Comparison of ENCODE assay signal across 1 cellular context in the genomic region with DNA sequence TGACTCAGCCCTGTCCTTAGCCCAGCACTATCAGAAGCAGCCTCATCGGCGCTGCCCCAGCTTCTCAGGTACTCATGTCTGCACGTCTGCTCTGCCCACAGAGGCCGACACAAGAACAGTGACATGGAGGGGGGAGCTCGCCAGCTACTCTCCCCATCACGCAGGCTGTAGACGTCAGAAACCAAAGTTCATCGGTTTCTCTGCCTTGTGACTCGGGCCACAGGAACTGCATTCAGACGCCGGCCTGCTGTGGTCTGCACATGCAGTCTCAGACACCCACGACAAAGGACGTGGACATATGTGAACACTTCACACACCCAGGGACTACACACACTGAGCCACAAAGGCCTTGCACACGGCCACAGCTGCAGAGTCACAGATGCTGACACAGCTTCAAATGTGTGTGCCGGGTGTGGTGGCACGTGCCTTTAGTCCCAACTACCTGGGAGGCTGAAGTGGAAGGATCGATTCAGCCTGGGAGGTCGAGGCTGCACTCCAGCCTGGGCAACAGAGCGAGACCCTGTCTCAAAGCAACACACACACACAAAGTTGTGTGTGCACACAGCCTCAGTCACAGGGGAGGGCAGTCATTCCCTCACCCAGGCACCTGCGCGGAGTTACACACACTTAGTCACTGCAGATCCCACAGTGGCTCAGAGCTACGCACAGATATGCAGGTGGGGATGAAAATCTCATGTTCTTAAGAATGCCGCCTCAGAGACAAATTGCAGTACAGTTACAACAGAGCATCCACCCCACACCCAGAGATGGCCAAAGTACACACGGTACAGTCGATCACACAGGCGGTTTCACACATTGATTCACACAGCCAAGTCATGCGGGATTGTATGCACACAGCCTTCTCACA.
TF ChIP-seq lines count a peak whose summit lies in the region.

No MANE protein-coding gene starts in this region.

TF ChIP-seq in HepG2, 621 proteins besides CTCF, POLR2A, EP300 and RAD21 (continued from another document and continues in another):
- TF ChIP-seq ZNF761 (CRISPR knock-in tag; conservative IDR thresholded peaks at IDR 0.05): peak; percentile 89
- TF ChIP-seq, protein P1, sequence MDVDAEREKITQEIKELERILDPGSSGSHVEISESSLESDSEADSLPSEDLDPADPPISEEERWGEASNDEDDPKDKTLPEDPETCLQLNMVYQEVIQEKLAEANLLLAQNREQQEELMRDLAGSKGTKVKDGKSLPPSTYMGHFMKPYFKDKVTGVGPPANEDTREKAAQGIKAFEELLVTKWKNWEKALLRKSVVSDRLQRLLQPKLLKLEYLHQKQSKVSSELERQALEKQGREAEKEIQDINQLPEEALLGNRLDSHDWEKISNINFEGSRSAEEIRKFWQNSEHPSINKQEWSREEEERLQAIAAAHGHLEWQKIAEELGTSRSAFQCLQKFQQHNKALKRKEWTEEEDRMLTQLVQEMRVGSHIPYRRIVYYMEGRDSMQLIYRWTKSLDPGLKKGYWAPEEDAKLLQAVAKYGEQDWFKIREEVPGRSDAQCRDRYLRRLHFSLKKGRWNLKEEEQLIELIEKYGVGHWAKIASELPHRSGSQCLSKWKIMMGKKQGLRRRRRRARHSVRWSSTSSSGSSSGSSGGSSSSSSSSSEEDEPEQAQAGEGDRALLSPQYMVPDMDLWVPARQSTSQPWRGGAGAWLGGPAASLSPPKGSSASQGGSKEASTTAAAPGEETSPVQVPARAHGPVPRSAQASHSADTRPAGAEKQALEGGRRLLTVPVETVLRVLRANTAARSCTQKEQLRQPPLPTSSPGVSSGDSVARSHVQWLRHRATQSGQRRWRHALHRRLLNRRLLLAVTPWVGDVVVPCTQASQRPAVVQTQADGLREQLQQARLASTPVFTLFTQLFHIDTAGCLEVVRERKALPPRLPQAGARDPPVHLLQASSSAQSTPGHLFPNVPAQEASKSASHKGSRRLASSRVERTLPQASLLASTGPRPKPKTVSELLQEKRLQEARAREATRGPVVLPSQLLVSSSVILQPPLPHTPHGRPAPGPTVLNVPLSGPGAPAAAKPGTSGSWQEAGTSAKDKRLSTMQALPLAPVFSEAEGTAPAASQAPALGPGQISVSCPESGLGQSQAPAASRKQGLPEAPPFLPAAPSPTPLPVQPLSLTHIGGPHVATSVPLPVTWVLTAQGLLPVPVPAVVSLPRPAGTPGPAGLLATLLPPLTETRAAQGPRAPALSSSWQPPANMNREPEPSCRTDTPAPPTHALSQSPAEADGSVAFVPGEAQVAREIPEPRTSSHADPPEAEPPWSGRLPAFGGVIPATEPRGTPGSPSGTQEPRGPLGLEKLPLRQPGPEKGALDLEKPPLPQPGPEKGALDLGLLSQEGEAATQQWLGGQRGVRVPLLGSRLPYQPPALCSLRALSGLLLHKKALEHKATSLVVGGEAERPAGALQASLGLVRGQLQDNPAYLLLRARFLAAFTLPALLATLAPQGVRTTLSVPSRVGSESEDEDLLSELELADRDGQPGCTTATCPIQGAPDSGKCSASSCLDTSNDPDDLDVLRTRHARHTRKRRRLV (CRISPR knock-in tag; IDR thresholded peaks at IDR 0.05): peak; percentile 79; the same call in 1 of the 2 replicates
- no peak for TF ChIP-seq THYN1 (CRISPR knock-in tag; IDR thresholded peaks at IDR 0.05; ENCODE audit: borderline replicate concordance, low read depth)
- TF ChIP-seq, protein P2, sequence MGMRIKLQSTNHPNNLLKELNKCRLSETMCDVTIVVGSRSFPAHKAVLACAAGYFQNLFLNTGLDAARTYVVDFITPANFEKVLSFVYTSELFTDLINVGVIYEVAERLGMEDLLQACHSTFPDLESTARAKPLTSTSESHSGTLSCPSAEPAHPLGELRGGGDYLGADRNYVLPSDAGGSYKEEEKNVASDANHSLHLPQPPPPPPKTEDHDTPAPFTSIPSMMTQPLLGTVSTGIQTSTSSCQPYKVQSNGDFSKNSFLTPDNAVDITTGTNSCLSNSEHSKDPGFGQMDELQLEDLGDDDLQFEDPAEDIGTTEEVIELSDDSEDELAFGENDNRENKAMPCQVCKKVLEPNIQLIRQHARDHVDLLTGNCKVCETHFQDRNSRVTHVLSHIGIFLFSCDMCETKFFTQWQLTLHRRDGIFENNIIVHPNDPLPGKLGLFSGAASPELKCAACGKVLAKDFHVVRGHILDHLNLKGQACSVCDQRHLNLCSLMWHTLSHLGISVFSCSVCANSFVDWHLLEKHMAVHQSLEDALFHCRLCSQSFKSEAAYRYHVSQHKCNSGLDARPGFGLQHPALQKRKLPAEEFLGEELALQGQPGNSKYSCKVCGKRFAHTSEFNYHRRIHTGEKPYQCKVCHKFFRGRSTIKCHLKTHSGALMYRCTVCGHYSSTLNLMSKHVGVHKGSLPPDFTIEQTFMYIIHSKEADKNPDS (CRISPR knock-in tag; IDR thresholded peaks at IDR 0.05): peak; percentile 39; the same call in 1 of the 2 replicates
- TF ChIP-seq ZNF547 (CRISPR knock-in tag; IDR thresholded peaks at IDR 0.05): peak; percentile 59; the same call in 1 of the 2 replicates
- no peak for TF ChIP-seq TOE1 (CRISPR knock-in tag; IDR thresholded peaks at IDR 0.05)
- TF ChIP-seq, protein P3, sequence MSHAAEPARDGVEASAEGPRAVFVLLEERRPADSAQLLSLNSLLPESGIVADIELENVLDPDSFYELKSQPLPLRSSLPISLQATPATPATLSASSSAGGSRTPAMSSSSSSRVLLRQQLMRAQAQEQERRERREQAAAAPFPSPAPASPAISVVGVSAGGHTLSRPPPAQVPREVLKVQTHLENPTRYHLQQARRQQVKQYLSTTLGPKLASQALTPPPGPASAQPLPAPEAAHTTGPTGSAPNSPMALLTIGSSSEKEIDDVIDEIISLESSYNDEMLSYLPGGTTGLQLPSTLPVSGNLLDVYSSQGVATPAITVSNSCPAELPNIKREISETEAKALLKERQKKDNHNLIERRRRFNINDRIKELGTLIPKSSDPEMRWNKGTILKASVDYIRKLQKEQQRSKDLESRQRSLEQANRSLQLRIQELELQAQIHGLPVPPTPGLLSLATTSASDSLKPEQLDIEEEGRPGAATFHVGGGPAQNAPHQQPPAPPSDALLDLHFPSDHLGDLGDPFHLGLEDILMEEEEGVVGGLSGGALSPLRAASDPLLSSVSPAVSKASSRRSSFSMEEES (CRISPR knock-in tag; IDR thresholded peaks at IDR 0.05): peak; percentile 99
- no peak for TF ChIP-seq ZNF567 (CRISPR knock-in tag; IDR thresholded peaks at IDR 0.05; ENCODE audit: borderline replicate concordance)
- no peak for TF ChIP-seq SMAD1 (CRISPR knock-in tag; IDR thresholded peaks at IDR 0.05; ENCODE audit: borderline replicate concordance, low read depth)
- no peak; the same call in 1 of the 2 replicates for TF ChIP-seq ZNF777 (CRISPR knock-in tag; IDR thresholded peaks at IDR 0.05)
- peak; percentile 64; the same call in 1 of the 2 replicates for TF ChIP-seq ZNF790 (CRISPR knock-in tag; IDR thresholded peaks at IDR 0.05; ENCODE audit: borderline replicate concordance)
- TF ChIP-seq DR1 (CRISPR knock-in tag; IDR thresholded peaks at IDR 0.05): 0 out of 2 replicates have a peak, but pooled peaks have one; percentile 36
- TF ChIP-seq, protein P4, sequence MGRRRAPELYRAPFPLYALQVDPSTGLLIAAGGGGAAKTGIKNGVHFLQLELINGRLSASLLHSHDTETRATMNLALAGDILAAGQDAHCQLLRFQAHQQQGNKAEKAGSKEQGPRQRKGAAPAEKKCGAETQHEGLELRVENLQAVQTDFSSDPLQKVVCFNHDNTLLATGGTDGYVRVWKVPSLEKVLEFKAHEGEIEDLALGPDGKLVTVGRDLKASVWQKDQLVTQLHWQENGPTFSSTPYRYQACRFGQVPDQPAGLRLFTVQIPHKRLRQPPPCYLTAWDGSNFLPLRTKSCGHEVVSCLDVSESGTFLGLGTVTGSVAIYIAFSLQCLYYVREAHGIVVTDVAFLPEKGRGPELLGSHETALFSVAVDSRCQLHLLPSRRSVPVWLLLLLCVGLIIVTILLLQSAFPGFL (CRISPR knock-in tag; IDR thresholded peaks at IDR 0.05): no peak
- TF ChIP-seq TBL1XR1 (IDR thresholded peaks at IDR 0.05; ENCODE audit: borderline replicate concordance, low read length, partially characterized antibody): peak; percentile 75
- TF ChIP-seq ZNF430 (CRISPR knock-in tag; IDR thresholded peaks at IDR 0.05): no peak; the same call in none of the 2 replicates
- TF ChIP-seq CBX1 (IDR thresholded peaks at IDR 0.05; ENCODE audit: low read depth): no peak
- TF ChIP-seq ZNF709 (CRISPR knock-in tag; IDR thresholded peaks at IDR 0.05): peak; percentile 83; the same call in 1 of the 2 replicates
- no peak for TF ChIP-seq SOX6 (IDR thresholded peaks at IDR 0.05)
- peak; percentile 75 for TF ChIP-seq SOX6 (CRISPR knock-in tag; IDR thresholded peaks at IDR 0.05)
- TF ChIP-seq, protein P5, sequence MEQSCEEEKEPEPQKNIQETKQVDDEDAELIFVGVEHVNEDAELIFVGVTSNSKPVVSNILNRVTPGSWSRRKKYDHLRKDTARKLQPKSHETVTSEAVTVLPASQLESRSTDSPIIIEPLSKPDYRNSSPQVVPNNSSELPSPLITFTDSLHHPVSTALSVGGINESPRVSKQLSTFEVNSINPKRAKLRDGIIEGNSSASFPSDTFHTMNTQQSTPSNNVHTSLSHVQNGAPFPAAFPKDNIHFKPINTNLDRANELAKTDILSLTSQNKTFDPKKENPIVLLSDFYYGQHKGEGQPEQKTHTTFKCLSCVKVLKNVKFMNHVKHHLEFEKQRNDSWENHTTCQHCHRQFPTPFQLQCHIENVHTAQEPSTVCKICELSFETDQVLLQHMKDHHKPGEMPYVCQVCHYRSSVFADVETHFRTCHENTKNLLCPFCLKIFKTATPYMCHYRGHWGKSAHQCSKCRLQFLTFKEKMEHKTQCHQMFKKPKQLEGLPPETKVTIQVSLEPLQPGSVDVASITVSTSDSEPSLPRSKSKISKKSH (CRISPR knock-in tag; IDR thresholded peaks at IDR 0.05; ENCODE audit: borderline replicate concordance): peak; percentile 93; the same call in 1 of the 2 replicates
- TF ChIP-seq ZNF292 (CRISPR knock-in tag; IDR thresholded peaks at IDR 0.05; ENCODE audit: borderline replicate concordance, low read depth): peak; percentile 96; the same call in 1 of the 2 replicates
- 0 out of 2 replicates have a peak, but pooled peaks have one; percentile 28 for TF ChIP-seq RARG (CRISPR knock-in tag; IDR thresholded peaks at IDR 0.05; ENCODE audit: low read depth)
- TF ChIP-seq, protein P6, sequence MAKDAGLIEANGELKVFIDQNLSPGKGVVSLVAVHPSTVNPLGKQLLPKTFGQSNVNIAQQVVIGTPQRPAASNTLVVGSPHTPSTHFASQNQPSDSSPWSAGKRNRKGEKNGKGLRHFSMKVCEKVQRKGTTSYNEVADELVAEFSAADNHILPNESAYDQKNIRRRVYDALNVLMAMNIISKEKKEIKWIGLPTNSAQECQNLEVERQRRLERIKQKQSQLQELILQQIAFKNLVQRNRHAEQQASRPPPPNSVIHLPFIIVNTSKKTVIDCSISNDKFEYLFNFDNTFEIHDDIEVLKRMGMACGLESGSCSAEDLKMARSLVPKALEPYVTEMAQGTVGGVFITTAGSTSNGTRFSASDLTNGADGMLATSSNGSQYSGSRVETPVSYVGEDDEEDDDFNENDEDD (CRISPR knock-in tag; IDR thresholded peaks at IDR 0.05; ENCODE audit: borderline replicate concordance): peak; percentile 81; the same call in 1 of the 2 replicates
- TF ChIP-seq SIN3A (IDR thresholded peaks at IDR 0.05; ENCODE audit: borderline replicate concordance, low read depth, low read length): peak; percentile 70; the same call in 1 of the 2 replicates
- TF ChIP-seq ERF (CRISPR knock-in tag; IDR thresholded peaks at IDR 0.05): peak; percentile 56
- TF ChIP-seq KDM4B (CRISPR knock-in tag; IDR thresholded peaks at IDR 0.05): peak; percentile 8; the same call in 1 of the 2 replicates
- TF ChIP-seq ZNF367 (CRISPR knock-in tag; IDR thresholded peaks at IDR 0.05; ENCODE audit: borderline replicate concordance): no peak
- no peak for TF ChIP-seq TCF12 (IDR thresholded peaks at IDR 0.05)
- no peak; the same call in 1 of the 2 replicates for TF ChIP-seq TCF12 (CRISPR knock-in tag; IDR thresholded peaks at IDR 0.05)
- peak; percentile 86 for TF ChIP-seq RARA (CRISPR knock-in tag; IDR thresholded peaks at IDR 0.05)
- TF ChIP-seq ZNF670 (CRISPR knock-in tag; IDR thresholded peaks at IDR 0.05; ENCODE audit: borderline replicate concordance): peak; percentile 92; the same call in 1 of the 2 replicates
- TF ChIP-seq RXRA (CRISPR knock-in tag; IDR thresholded peaks at IDR 0.05): peak; percentile 75; the same call in 1 of the 2 replicates
- TF ChIP-seq, protein P7, sequence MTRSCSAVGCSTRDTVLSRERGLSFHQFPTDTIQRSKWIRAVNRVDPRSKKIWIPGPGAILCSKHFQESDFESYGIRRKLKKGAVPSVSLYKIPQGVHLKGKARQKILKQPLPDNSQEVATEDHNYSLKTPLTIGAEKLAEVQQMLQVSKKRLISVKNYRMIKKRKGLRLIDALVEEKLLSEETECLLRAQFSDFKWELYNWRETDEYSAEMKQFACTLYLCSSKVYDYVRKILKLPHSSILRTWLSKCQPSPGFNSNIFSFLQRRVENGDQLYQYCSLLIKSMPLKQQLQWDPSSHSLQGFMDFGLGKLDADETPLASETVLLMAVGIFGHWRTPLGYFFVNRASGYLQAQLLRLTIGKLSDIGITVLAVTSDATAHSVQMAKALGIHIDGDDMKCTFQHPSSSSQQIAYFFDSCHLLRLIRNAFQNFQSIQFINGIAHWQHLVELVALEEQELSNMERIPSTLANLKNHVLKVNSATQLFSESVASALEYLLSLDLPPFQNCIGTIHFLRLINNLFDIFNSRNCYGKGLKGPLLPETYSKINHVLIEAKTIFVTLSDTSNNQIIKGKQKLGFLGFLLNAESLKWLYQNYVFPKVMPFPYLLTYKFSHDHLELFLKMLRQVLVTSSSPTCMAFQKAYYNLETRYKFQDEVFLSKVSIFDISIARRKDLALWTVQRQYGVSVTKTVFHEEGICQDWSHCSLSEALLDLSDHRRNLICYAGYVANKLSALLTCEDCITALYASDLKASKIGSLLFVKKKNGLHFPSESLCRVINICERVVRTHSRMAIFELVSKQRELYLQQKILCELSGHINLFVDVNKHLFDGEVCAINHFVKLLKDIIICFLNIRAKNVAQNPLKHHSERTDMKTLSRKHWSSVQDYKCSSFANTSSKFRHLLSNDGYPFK (CRISPR knock-in tag; IDR thresholded peaks at IDR 0.05; ENCODE audit: borderline replicate concordance): peak; percentile 80; the same call in 1 of the 2 replicates
- TF ChIP-seq, protein P8, sequence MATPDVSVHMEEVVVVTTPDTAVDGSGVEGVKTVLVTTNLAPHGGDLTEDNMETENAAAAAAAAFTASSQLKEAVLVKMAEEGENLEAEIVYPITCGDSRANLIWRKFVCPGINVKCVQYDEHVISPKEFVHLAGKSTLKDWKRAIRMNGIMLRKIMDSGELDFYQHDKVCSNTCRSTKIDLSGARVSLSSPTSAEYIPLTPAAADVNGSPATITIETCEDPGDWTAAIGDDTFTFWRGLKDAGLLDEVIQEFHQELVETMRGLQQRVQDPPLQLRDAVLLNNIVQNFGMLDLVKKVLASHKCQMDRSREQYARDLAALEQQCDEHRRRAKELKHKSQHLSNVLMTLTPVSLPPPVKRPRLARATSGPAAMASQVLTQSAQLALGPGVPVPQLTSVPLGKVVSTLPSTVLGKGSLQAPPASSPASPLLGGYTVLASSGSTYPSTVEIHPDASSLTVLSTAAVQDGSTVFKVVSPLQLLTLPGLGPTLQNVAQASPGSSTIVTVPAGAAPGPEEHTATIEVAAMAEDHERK (CRISPR knock-in tag; IDR thresholded peaks at IDR 0.05; ENCODE audit: low read depth): peak; percentile 69; the same call in 1 of the 2 replicates
- TF ChIP-seq RFXANK (CRISPR knock-in tag; IDR thresholded peaks at IDR 0.05): no peak
- TF ChIP-seq ZNF564 (CRISPR knock-in tag; IDR thresholded peaks at IDR 0.05): no peak; the same call in 1 of the 2 replicates
- no peak for TF ChIP-seq EZH2 (conservative IDR thresholded peaks at IDR 0.05; ENCODE audit: low read depth, low read length)
- TF ChIP-seq ZNF180 (CRISPR knock-in tag; IDR thresholded peaks at IDR 0.05; ENCODE audit: borderline replicate concordance, low read depth): no peak
